In the genomic region with DNA sequence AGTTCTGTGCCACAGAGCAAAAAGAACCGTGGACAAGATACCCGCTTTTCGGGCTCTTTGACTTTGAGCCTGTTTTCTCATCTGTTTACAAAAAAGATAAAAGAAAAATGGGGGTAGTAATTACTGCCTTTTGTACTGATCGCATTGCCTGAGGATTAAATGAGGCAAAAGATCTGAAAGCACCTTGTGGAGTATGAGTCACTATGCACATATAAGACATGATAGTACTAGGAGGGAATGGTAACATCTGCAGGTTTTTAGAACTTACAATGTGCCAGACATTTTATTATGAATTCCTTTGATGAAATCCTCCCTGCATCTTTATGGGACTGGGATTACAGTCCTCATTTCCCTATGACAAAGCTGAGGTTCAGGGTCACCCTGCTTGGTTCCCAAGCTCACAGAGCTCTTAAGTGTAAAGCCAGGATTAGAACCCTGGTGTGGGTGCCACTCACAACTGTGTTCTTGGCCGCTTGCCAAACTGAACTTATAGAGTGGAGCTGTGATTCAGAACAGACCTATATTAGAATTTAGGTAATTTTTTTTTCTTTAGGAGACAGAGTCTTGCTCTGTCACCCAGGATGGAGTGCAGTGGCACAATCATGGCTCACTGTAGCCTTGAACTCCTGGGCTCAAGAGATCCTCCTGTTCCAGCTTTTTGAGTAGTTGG, we compare ENCODE assay signal across 9 cellular contexts. TPM values are rescaled to one million over a fixed set of nuclear protein-coding genes. Genes with fewer than 3 reads are reported as not detected.
DNase-seq lines count a peak whose midpoint lies in the region; ATAC-seq, FAIRE-seq and TF ChIP-seq lines count a peak whose summit lies in the region.
"Had no signal": no experiment of that assay in that cellular context is flagged by ENCODE, and none has a peak within 500 bp of the region (broad histone marks: within the 10 kb centered on the region; RNA-seq: fewer than 3 reads in every experiment).

No MANE protein-coding gene starts in this region.

- H3K27me3 ChIP-seq in SJCRH30 (no peaks in the 10 kb centered on the region), bronchial epithelial cell (ENCODE audit: control insufficient read depth, insufficient read depth, low read length) (no peaks in the 10 kb centered on the region)

- peak; percentile 28 for DNase-seq in Daoy (ENCODE audit: low read depth)
- peak; percentile 36 to 60 for DNase-seq in SJCRH30
- DNase-seq in bronchial epithelial cell (ENCODE audit: low read depth): peak; percentile 72
- peak; percentile 77 for DNase-seq in stimulated activated CD4-positive, alpha-beta T cell treated with anti-CD3 and anti-CD28 coated beads, Interleukin-15, amount 100 ng/mL, for 24 hours
- DNase-seq in NCI-H1105 treated with DMSO at 0.1 percent for 48 hours (lab: John Stamatoyannopoulos, UW): no peak
- DNase-seq in cortex of kidney (lab: John Stamatoyannopoulos, UW): no peak

- no peaks in the 10 kb centered on the region; the same call in 1 of the 2 replicates for H3K9me3 ChIP-seq in SJCRH30 (replicated peaks)

- no peak for TF ChIP-seq CTCF in bronchial epithelial cell (IDR thresholded peaks at IDR 0.05; ENCODE audit: insufficient read depth, low read length, severe bottlenecking)

- H3K4me1 ChIP-seq in SJCRH30: peaks cover 22% of the 10 kb centered on the region

- H3K4me3 ChIP-seq in SJCRH30: no peak overlapping the region
- H3K4me3 ChIP-seq in bronchial epithelial cell (ENCODE audit: low read depth, low read length): no peak overlapping the region

- H3K27ac ChIP-seq in SJCRH30: no peak overlapping the region

- H3K36me3 ChIP-seq in SJCRH30 (no peaks in the 10 kb centered on the region), bronchial epithelial cell (ENCODE audit: control insufficient read depth, insufficient read depth, low read length) (no peaks in the 10 kb centered on the region)

- no peak for FAIRE-seq in bronchial epithelial cell (lab: Jason Lieb, UNC)

- no peak for ATAC-seq in GM18520 (IDR thresholded peaks at IDR 0.05; ENCODE audit: unreplicated experiment)
- no peak for ATAC-seq in GM21723 (IDR thresholded peaks at IDR 0.05; ENCODE audit: unreplicated experiment)
- ATAC-seq: HCT116 had no signal

RNA-seq across cellular contexts. Expression of gene DISC1, which starts 1.8 kb away (rescaled TPM):
- 3.4 and 3.8 TPM in 2 replicates for total RNA-seq in Daoy (2014; rRNA removed; shearing (Covaris generic))
- 4.1 and 5.3 TPM in 2 replicates for total RNA-seq in SJCRH30 (2014; rRNA removed; shearing (Covaris generic))
- total RNA-seq in bronchial epithelial cell: 0.64 and 0.79 TPM in 2 replicates

Comparison
In these comparisons a context has a peak if more than half of its experiments do, and no peak if none do; other contexts are left out.
1. DNase-seq: peak in Daoy (single experiment), SJCRH30 (2 of 2), bronchial epithelial cell (single experiment) and stimulated activated CD4-positive, alpha-beta T cell treated with anti-CD3 and anti-CD28 coated beads, Interleukin-15, amount 100 ng/mL, for 24 hours (single experiment); none in NCI-H1105 treated with DMSO at 0.1 percent for 48 hours (single experiment) and cortex of kidney (single experiment).